Comparison of ENCODE assay signal across 1 cellular context in genomic region chr11:69985331-69985653, GRCh38.
TF ChIP-seq lines count a peak whose summit lies in the region.

No MANE protein-coding gene starts in this region.

TF ChIP-seq in A549, 52 proteins besides CTCF, POLR2A, EP300 and RAD21 (continued from another document):
- TF ChIP-seq PBX3 (IDR thresholded peaks at IDR 0.05): no peak
- no peak for TF ChIP-seq CEBPB (IDR thresholded peaks at IDR 0.05)
- TF ChIP-seq MYC (IDR thresholded peaks at IDR 0.05; ENCODE audit: borderline replicate concordance, low read length): no peak
- TF ChIP-seq JUN (IDR thresholded peaks at IDR 0.05): no peak
- TF ChIP-seq SMC3 (IDR thresholded peaks at IDR 0.05): no peak
- no peak for TF ChIP-seq CHD2 (IDR thresholded peaks at IDR 0.05; ENCODE audit: low read length, partially characterized antibody)
